Comparison of ENCODE assay signal across 24 cellular contexts in the genomic region with DNA sequence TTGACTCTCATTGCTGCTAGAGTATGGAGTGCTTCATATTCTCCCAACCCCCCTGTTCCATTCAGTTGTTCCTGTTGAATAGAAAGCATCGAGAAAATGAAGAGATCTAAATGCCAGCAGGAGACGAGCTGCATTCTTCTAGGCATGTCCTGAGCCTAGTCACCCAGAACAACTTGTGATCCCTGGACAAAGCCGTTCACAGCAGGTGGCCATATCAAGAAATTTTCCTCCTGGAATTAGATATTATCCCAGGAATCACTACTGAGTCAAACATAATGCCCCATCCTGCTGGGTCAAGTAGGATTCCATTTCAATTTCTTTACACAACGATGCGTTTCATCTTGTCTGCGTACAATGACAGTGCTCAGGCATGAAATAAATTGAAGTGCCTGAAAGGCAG.
DNase-seq lines count a peak whose midpoint lies in the region; ATAC-seq and TF ChIP-seq lines count a peak whose summit lies in the region.
"Had no signal": no experiment of that assay in that cellular context is flagged by ENCODE, and none has a peak within 500 bp of the region (broad histone marks: within the 10 kb centered on the region; RNA-seq: fewer than 3 reads in every experiment).

No MANE protein-coding gene starts in this region.

- no peak overlapping the region for H2AK5ac ChIP-seq in mesendoderm (ENCODE audit: low read length)

- peak overlapping the region; percentile 51 for H3K27ac ChIP-seq in mesendoderm (ENCODE audit: low read depth, low read length)
- H3K27ac ChIP-seq: ascending aorta, HL-60, KMS-11, neutrophil, upper lobe of right lung had no signal

- no peak for TF ChIP-seq CTCF in chondrocyte (IDR thresholded peaks at IDR 0.05)

- ATAC-seq in stimulated activated naive CD8-positive, alpha-beta T cell treated with anti-CD3 and anti-CD28 coated beads, Interleukin-15, Interleukin-2, amounts not matched to agents 100 U/mL and 50 U/mL, for 24 hours: no peak
- no peak for ATAC-seq in HG02852 (IDR thresholded peaks at IDR 0.05; ENCODE audit: unreplicated experiment)
- ATAC-seq: upper lobe of right lung had no signal

- no peaks in the 10 kb centered on the region for H3K36me3 Mint-ChIP-seq in chondrocyte (ENCODE audit: low read depth)
- H3K36me3 Mint-ChIP-seq: activated naive CD4-positive, alpha-beta T cell treated with anti-CD3 and anti-CD28 coated beads, Interleukin-2, amount 10 ng/mL, durations not matched to agents 7 days and 5 days; CD4-positive, CD25-positive, alpha-beta regulatory T cell had no signal

- no peak overlapping the region for H3K18ac ChIP-seq in mesendoderm (ENCODE audit: low read length)

- peak overlapping the region; percentile 55 for H3K27ac Mint-ChIP-seq in chondrocyte (ENCODE audit: unreplicated experiment)
- H3K27ac Mint-ChIP-seq: activated naive CD4-positive, alpha-beta T cell treated with anti-CD3 and anti-CD28 coated beads, Interleukin-2, amount 10 ng/mL, durations not matched to agents 7 days and 5 days; CD4-positive, CD25-positive, alpha-beta regulatory T cell; T-helper 1 cell treated with Interleukin-12 subunit alpha and Interleukin-12 subunit beta and Interleukin-4 antibody, amounts not matched to agents 30 μg/mL and 1 μg/mL, for 36 hours had no signal

- H4K5ac ChIP-seq in mesendoderm (ENCODE audit: low read length): no peak overlapping the region

- H3K79me1 ChIP-seq in mesendoderm (ENCODE audit: low read length): no peaks in the 10 kb centered on the region

- H4K8ac ChIP-seq in mesendoderm (ENCODE audit: low read depth, low read length): no peak overlapping the region

- H3K4me3 Mint-ChIP-seq in chondrocyte (ENCODE audit: unreplicated experiment): no peak overlapping the region
- H3K4me3 Mint-ChIP-seq: activated naive CD4-positive, alpha-beta T cell treated with anti-CD3 and anti-CD28 coated beads, Interleukin-2, amount 10 ng/mL, durations not matched to agents 7 days and 5 days; CD4-positive, CD25-positive, alpha-beta regulatory T cell; T-helper 1 cell treated with Interleukin-12 subunit alpha and Interleukin-12 subunit beta and Interleukin-4 antibody, amounts not matched to agents 30 μg/mL and 1 μg/mL, for 36 hours had no signal

- H3K9ac ChIP-seq in mesendoderm (ENCODE audit: low read length): no peak overlapping the region
- H3K9ac ChIP-seq: KMS-11 had no signal

- peak overlapping the region; percentile 73 for H2BK120ac ChIP-seq in mesendoderm (ENCODE audit: low read depth, low read length)

- peaks cover 11% of the 10 kb centered on the region for H3K4me1 ChIP-seq in mesendoderm (ENCODE audit: control insufficient read depth, low read depth, low read length)
- H3K4me1 ChIP-seq: ascending aorta, upper lobe of right lung had no signal

- no peaks in the 10 kb centered on the region for H3K36me3 ChIP-seq in mesendoderm (ENCODE audit: control insufficient read depth, insufficient read depth, low read length)
- H3K36me3 ChIP-seq: ascending aorta, neutrophil, upper lobe of right lung had no signal

- DNase-seq in DMS53 (lab: John Stamatoyannopoulos, UW) (peak; percentile 45), NCI-H187 treated with DMSO at 0.1 percent for 48 hours (lab: John Stamatoyannopoulos, UW) (peak; percentile 43), chondrocyte (ENCODE audit: low spot score) (no peak), mesendoderm (peak; percentile 69), NCI-H2107 treated with DMSO at 0.1 percent for 48 hours (lab: John Stamatoyannopoulos, UW; ENCODE audit: unreplicated experiment) (no peak), SKM-1 (lab: John Stamatoyannopoulos, UW; ENCODE audit: unreplicated experiment) (no peak)
- no peak for DNase-seq in stimulated activated naive CD8-positive, alpha-beta T cell treated with anti-CD3 and anti-CD28 coated beads, Interleukin-15, Interleukin-2, amounts not matched to agents 100 U/mL and 50 U/mL, for 24 hours
- DNase-seq: activated CD4-positive, alpha-beta T cell treated with anti-CD3 and anti-CD28 coated beads, Interleukin-2, amount 50 U/mL, for 48 hours; activated naive CD4-positive, alpha-beta T cell treated with anti-CD3 and anti-CD28 coated beads, Interleukin-2, amount 10 ng/mL, durations not matched to agents 7 days and 5 days; CD4-positive, CD25-positive, alpha-beta regulatory T cell; DMS79 treated with DMSO at 0.1 percent for 48 hours; hippocampal formation; left colon; NCI-H1092; NCI-H226; SIG-M5; stimulated activated naive CD4-positive, alpha-beta T cell treated with Interleukin-2 at 50 U/mL for 16 hours; upper lobe of right lung had no signal

- peaks cover 52% of the 10 kb centered on the region for H3K4me1 Mint-ChIP-seq in chondrocyte (ENCODE audit: low read depth)
- H3K4me1 Mint-ChIP-seq: activated naive CD4-positive, alpha-beta T cell treated with anti-CD3 and anti-CD28 coated beads, Interleukin-2, amount 10 ng/mL, durations not matched to agents 7 days and 5 days; CD4-positive, CD25-positive, alpha-beta regulatory T cell had no signal

- H3K23ac ChIP-seq in mesendoderm (ENCODE audit: low read length): no peak overlapping the region

- peak overlapping the region; percentile 85 for H2BK15ac ChIP-seq in mesendoderm (replicated peaks; ENCODE audit: low read depth)

- H3K79me2 ChIP-seq in mesendoderm (ENCODE audit: control insufficient read depth, insufficient read depth, low read length): no peaks in the 10 kb centered on the region

- H3K4me3 ChIP-seq in mesendoderm (ENCODE audit: low read length): no peak overlapping the region
- H3K4me3 ChIP-seq: ascending aorta, upper lobe of right lung had no signal

- no peak overlapping the region for H3K56ac ChIP-seq in mesendoderm (ENCODE audit: low read length)

- no peak overlapping the region for H3K4me2 ChIP-seq in mesendoderm (ENCODE audit: low read length)
- H3K4me2 ChIP-seq: KMS-11 had no signal

- H3K27me3 ChIP-seq in mesendoderm (ENCODE audit: insufficient read depth, low read length, poor library complexity): no peaks in the 10 kb centered on the region
- H3K27me3 ChIP-seq: ascending aorta, neutrophil, upper lobe of right lung had no signal

- no peak overlapping the region for H2BK5ac ChIP-seq in mesendoderm (ENCODE audit: low read length)

- no CpG with 5 or more reads among the region's 6 CpGs for WGBS in mesendoderm (ENCODE audit: extremely low coverage, insufficient coverage, low lambda C conversion rate)

- H3K9me3 Mint-ChIP-seq in chondrocyte (ENCODE audit: low read depth): no peaks in the 10 kb centered on the region
- H3K9me3 Mint-ChIP-seq: T-helper 1 cell treated with Interleukin-12 subunit alpha and Interleukin-12 subunit beta and Interleukin-4 antibody, amounts not matched to agents 30 μg/mL and 1 μg/mL, for 36 hours had no signal

- no peaks in the 10 kb centered on the region for H3K27me3 Mint-ChIP-seq in chondrocyte (ENCODE audit: low read depth)
- H3K27me3 Mint-ChIP-seq: activated naive CD4-positive, alpha-beta T cell treated with anti-CD3 and anti-CD28 coated beads, Interleukin-2, amount 10 ng/mL, durations not matched to agents 7 days and 5 days; CD4-positive, CD25-positive, alpha-beta regulatory T cell had no signal

- H3K4ac ChIP-seq in mesendoderm (ENCODE audit: low read depth, low read length): peak overlapping the region; percentile 87

Comparison
In these comparisons a context has a peak if more than half of its experiments do, and no peak if none do; other contexts are left out.
1. DNase-seq: peak in DMS53 (single experiment), NCI-H187 treated with DMSO at 0.1 percent for 48 hours (single experiment) and mesendoderm (single experiment); none in chondrocyte (single experiment), NCI-H2107 treated with DMSO at 0.1 percent for 48 hours (single experiment), stimulated activated naive CD8-positive, alpha-beta T cell treated with anti-CD3 and anti-CD28 coated beads, Interleukin-15, Interleukin-2, amounts not matched to agents 100 U/mL and 50 U/mL, for 24 hours (single experiment) and SKM-1 (single experiment).